Comparison of ENCODE assay signal across 21 cellular contexts in genomic region chr10:123262456-123262855, GRCh38.
"Had no signal": no experiment of that assay in that cellular context is flagged by ENCODE, and none has a peak within 500 bp of the region (broad histone marks: within the 10 kb centered on the region; RNA-seq: fewer than 3 reads in every experiment).

No MANE protein-coding gene starts in this region.

- H3K27me3 ChIP-seq: body of pancreas had no signal

- H3K4me3 ChIP-seq: body of pancreas had no signal

- H3K4me1 ChIP-seq: body of pancreas had no signal

- ATAC-seq: activated T-cell treated with anti-CD3 and anti-CD28 coated beads, Interleukin-2, amount 50 U/mL, for 72 hours; body of pancreas; WTC11 had no signal

- H3K9me3 ChIP-seq: body of pancreas had no signal

- DNase-seq: activated CD4-positive, alpha-beta memory T cell treated with anti-CD3 and anti-CD28 coated beads, Interleukin-2, amount 10 ng/mL, durations not matched to agents 7 days and 5 days; activated CD4-positive, alpha-beta T cell treated with anti-CD3 and anti-CD28 coated beads for 1 hour; activated CD4-positive, alpha-beta T cell treated with anti-CD3 and anti-CD28 coated beads for 4 hours; activated CD4-positive, alpha-beta T cell treated with anti-CD3 and anti-CD28 coated beads, Interleukin-2, amount 10 ng/mL, durations not matched to agents 7 days and 5 days; activated CD4-positive, alpha-beta T cell treated with anti-CD3 and anti-CD28 coated beads, Interleukin-2, amount 50 U/mL, for 4 hours; activated CD8-positive, alpha-beta memory T cell treated with anti-CD3 and anti-CD28 coated beads, Interleukin-2, amount 50 U/mL, for 48 hours; activated gamma-delta T cell; activated naive CD4-positive, alpha-beta T cell treated with anti-CD3 and anti-CD28 coated beads, Interleukin-2, amount 50 U/mL, for 16 hours; activated naive CD4-positive, alpha-beta T cell treated with Interleukin-2 at 50 U/mL for 16 hours; activated T-cell treated with anti-CD3 and anti-CD28 coated beads for 4 hours; activated T-cell treated with anti-CD3 and anti-CD28 coated beads, Interleukin-2, amount 50 U/mL, for 24 hours; activated T-cell treated with anti-CD3 and anti-CD28 coated beads, Interleukin-2, amount 50 U/mL, for 72 hours; amygdala; aorta; body of pancreas; effector CD8-positive, alpha-beta T cell; foreskin fibroblast; head of caudate nucleus; T-helper 2 cell had no signal

- H3K27ac ChIP-seq: body of pancreas, epithelial cell of prostate had no signal
